ENCODE assay signal across 9 cellular contexts in genomic region chr5:134503937-134504437, GRCh38. TPM values are rescaled to one million over a fixed set of nuclear protein-coding genes. Genes with fewer than 3 reads are reported as not detected.
A peak's percentile ranks its signal among the peaks of the same experiment; 100 is the strongest.
DNase-seq lines count a peak whose midpoint lies in the region; ATAC-seq, FAIRE-seq and TF ChIP-seq lines count a peak whose summit lies in the region.
"Had no signal": no experiment of that assay in that cellular context is flagged by ENCODE, and none has a peak within 500 bp of the region (broad histone marks: within the 10 kb centered on the region; RNA-seq: fewer than 3 reads in every experiment).

No MANE protein-coding gene starts in this region.

- H3K27me3 Mint-ChIP-seq in effector memory CD8-positive, alpha-beta T cell: no peaks in the 10 kb centered on the region

- H3K27ac Mint-ChIP-seq in effector memory CD8-positive, alpha-beta T cell: peak overlapping the region; percentile 92 to 93

- no peaks in the 10 kb centered on the region for H3K36me3 ChIP-seq in PC-9 (ENCODE audit: low read depth)
- no peaks in the 10 kb centered on the region for H3K36me3 ChIP-seq in pancreas

- no peaks in the 10 kb centered on the region for H3K27me3 ChIP-seq in PC-9 (ENCODE audit: insufficient read depth, low read depth)
- no peaks in the 10 kb centered on the region for H3K27me3 ChIP-seq in pancreas

- H3K4me1 ChIP-seq in PC-9 (replicated peaks; ENCODE audit: insufficient read depth) (peaks cover 76% of the 10 kb centered on the region), pancreas (peaks cover 21 to 43% (median 36%) of the 10 kb centered on the region in 3 donors)

- H3K27ac ChIP-seq in PC-9: peak overlapping the region; percentile 86
- peak overlapping the region; percentile 33 to 88 (median 66) for H3K27ac ChIP-seq in pancreas

- H4K20me1 ChIP-seq in PC-9 (ENCODE audit: insufficient read depth): no peaks in the 10 kb centered on the region

- H3K4me3 Mint-ChIP-seq in effector memory CD8-positive, alpha-beta T cell: peak overlapping the region; percentile 34 to 64

- H3K36me3 Mint-ChIP-seq in effector memory CD8-positive, alpha-beta T cell (ENCODE audit: insufficient read depth): no peaks in the 10 kb centered on the region

- POLR2A ChIA-PET in PC-9 (lab: Charles Lee; ENCODE audit: unreplicated experiment): interaction anchor here (0.6 to 1.0 kb wide), 3 partner anchors 7 to 76 kb away, joined by 5 to 14 read pairs (median 6); no protein-coding TSS in a partner anchor

- no peaks in the 10 kb centered on the region for H3K9me3 Mint-ChIP-seq in effector memory CD8-positive, alpha-beta T cell

- H3K4me3 ChIP-seq in PC-9 (no peak overlapping the region), pancreas (no peak overlapping the region)

- no peak for ATAC-seq in effector memory CD8-positive, alpha-beta T cell (replicated peaks)
- no peak for ATAC-seq in pancreas
- no peak for ATAC-seq in GM18498 (IDR thresholded peaks at IDR 0.05; ENCODE audit: unreplicated experiment)

- peak overlapping the region; percentile 61; the same call in 1 of the 2 replicates for H2AFZ ChIP-seq in PC-9

- H3K4me1 Mint-ChIP-seq in effector memory CD8-positive, alpha-beta T cell (ENCODE audit: low read depth in 2 of 2): peaks cover 16 to 17% of the 10 kb centered on the region in 2 donors

- intact Hi-C loops in PC-9 (cut with micrococcal nuclease; ENCODE audit: unreplicated experiment) (no loop called here), pancreas (cut with DNase I) (loop anchor here in 1 of 3 donors (10.0 kb wide), 1 partner anchor 79 kb away; no protein-coding TSS in a partner anchor)

- FAIRE-seq in pancreas (lab: Jason Lieb, UNC): no peak

- DNase-seq in DMS53 (lab: John Stamatoyannopoulos, UW) (peak; percentile 87), PC-9 (no peak), pancreas (no peak), amniotic stem cell (lab: John Stamatoyannopoulos, UW) (no peak), mucosa of gallbladder (ENCODE audit: low spot score) (no peak), midbrain (lab: John Stamatoyannopoulos, UW) (no peak)
- no peak for DNase-seq in effector memory CD8-positive, alpha-beta T cell
- DNase-seq: NCI-H2171 treated with DMSO at 0.1 percent for 48 hours had no signal

- BruUV-seq in PC-9 (replicated peaks; lab: Mats Ljungman, UMichigan): no TSS peak

- 64% methylated on average over 3 of the region's 3 CpGs for WGBS in pancreas, 2 donors

- H3K4me2 ChIP-seq in PC-9: peak overlapping the region; percentile 54

- no peaks in the 10 kb centered on the region for H3K9me3 ChIP-seq in PC-9 (ENCODE audit: insufficient read depth, low read depth)
- H3K9me3 ChIP-seq in pancreas: no peaks in the 10 kb centered on the region

- H3K79me2 ChIP-seq in PC-9 (ENCODE audit: low read depth): peaks cover 10% of the 10 kb centered on the region; the same call in 1 of the 2 replicates

- H3F3A ChIP-seq in PC-9 (ENCODE audit: insufficient read depth, low read depth): peaks cover 52% of the 10 kb centered on the region

- H3K9me2 ChIP-seq in PC-9 (ENCODE audit: insufficient read depth): no peaks in the 10 kb centered on the region

- TF ChIP-seq CTCF in PC-9 (conservative IDR thresholded peaks at IDR 0.05) (no peak), pancreas (IDR thresholded peaks at IDR 0.05) (no peak)

- CTCF ChIA-PET in PC-9 (lab: Charles Lee): interaction anchor here (0.8 to 1.0 kb wide), 2 partner anchors 8 to 92 kb away, joined by 3 to 4 read pairs; partner anchors contain the start of gene CDKN2AIPNL

RNA-seq across cellular contexts. Expression of gene JADE2, which starts 21.5 kb away (rescaled TPM):
- total RNA-seq in PC-9 (2021) (82.1 and 83.5 TPM in 2 replicates), pancreas (10 to 100 TPM; 25.7 to 42.7 (median 27.4) TPM), mucosa of gallbladder (83.1 TPM)
- polyA plus RNA-seq in pancreas: 10 to 100 TPM in 1 of 2 donors, 1 to 10 TPM in 1; 9.6 to 12.6 TPM
